Comparison of ENCODE assay signal across 8 cellular contexts in genomic region chr6:150857062-150857905, GRCh38. TPM values are rescaled to one million over a fixed set of nuclear protein-coding genes. Genes with fewer than 3 reads are reported as not detected.
DNase-seq lines count a peak whose midpoint lies in the region; ATAC-seq and TF ChIP-seq lines count a peak whose summit lies in the region.

No MANE protein-coding gene starts in this region.

- H3K27me3 Mint-ChIP-seq in naive thymus-derived CD8-positive, alpha-beta T cell = peaks cover 5 to 18% (median 17%) of the 10 kb centered on the region in 5 donors

- H3K9me3 Mint-ChIP-seq in naive thymus-derived CD8-positive, alpha-beta T cell = no peaks in the 10 kb centered on the region

- H3K4me1 ChIP-seq in heart left ventricle (peaks cover 0 to 18% (median 9%) of the 10 kb centered on the region in 12 donors), vagina (peaks cover 20% of the 10 kb centered on the region)

- 50 to 58% (median 50%) methylated on average over 5 of the region's 5 CpGs for WGBS in heart left ventricle, 4 donors

- H3K9me3 ChIP-seq in heart left ventricle = no peaks in the 10 kb centered on the region
- no peaks in the 10 kb centered on the region for H3K9me3 ChIP-seq in vagina

- H3K4me3 ChIP-seq in heart left ventricle (no peak overlapping the region), astrocyte of the spinal cord (ENCODE audit: low read depth, low read length) (no peak overlapping the region), vagina (no peak overlapping the region)

- DNase-seq in heart left ventricle = no peak
- no peak for DNase-seq in Right ventricle myocardium inferior (ENCODE audit: missing footprints)
- peak; percentile 99 for DNase-seq in astrocyte of the spinal cord (ENCODE audit: low read depth, low spot score)
- DNase-seq in vagina (ENCODE audit: extremely low spot score in 2 of 2) = no peak
- DNase-seq in GM13977 (ENCODE audit: low spot score) = no peak
- DNase-seq in naive thymus-derived CD8-positive, alpha-beta T cell = no peak

- no peak overlapping the region for H3K4me3 Mint-ChIP-seq in naive thymus-derived CD8-positive, alpha-beta T cell

- no peaks in the 10 kb centered on the region for H3K27me3 ChIP-seq in heart left ventricle
- H3K27me3 ChIP-seq in layer of hippocampus (ENCODE audit: control insufficient read depth, insufficient read depth, low read length) = no peaks in the 10 kb centered on the region
- no peaks in the 10 kb centered on the region for H3K27me3 ChIP-seq in vagina

- H3K27ac ChIP-seq in heart left ventricle = peak overlapping the region in 11 of 12 donors; percentile 20 to 74 (median 41)
- peak overlapping the region; percentile 18 for H3K27ac ChIP-seq in layer of hippocampus (ENCODE audit: low read depth, low read length)
- H3K27ac ChIP-seq in vagina = peak overlapping the region; percentile 44

- no peaks in the 10 kb centered on the region for H3K36me3 Mint-ChIP-seq in naive thymus-derived CD8-positive, alpha-beta T cell

- ATAC-seq in heart left ventricle (peak in 2 of 4 donors; percentile 45 to 61), Right ventricle myocardium inferior (no peak), GM18520 (IDR thresholded peaks at IDR 0.05; ENCODE audit: unreplicated experiment) (no peak)
- no peak for ATAC-seq in naive thymus-derived CD8-positive, alpha-beta T cell

- TF ChIP-seq CTCF in heart left ventricle (IDR thresholded peaks at IDR 0.05) = no peak
- TF ChIP-seq CTCF in astrocyte of the spinal cord (IDR thresholded peaks at IDR 0.05; ENCODE audit: low read depth, low read length) = no peak
- no peak for TF ChIP-seq CTCF in vagina (IDR thresholded peaks at IDR 0.05)
- no peak for TF ChIP-seq CTCF in GM13977 (IDR thresholded peaks at IDR 0.05; ENCODE audit: extremely low read depth, insufficient read depth, missing control alignments)

- POLR2A ChIA-PET in naive thymus-derived CD8-positive, alpha-beta T cell (lab: Charles Lee) = no interaction called here

- H3K27ac Mint-ChIP-seq in naive thymus-derived CD8-positive, alpha-beta T cell = no peak overlapping the region

- TF ChIP-seq POLR2A in heart left ventricle (IDR thresholded peaks at IDR 0.05) = no peak
- no peak for TF ChIP-seq POLR2A in vagina (IDR thresholded peaks at IDR 0.05)

- peaks cover 0 to 2% (median 0%) of the 10 kb centered on the region in 4 donors for H3K4me1 Mint-ChIP-seq in naive thymus-derived CD8-positive, alpha-beta T cell

- intact Hi-C loops in heart left ventricle (cut with DNase I) (no loop called here), Right ventricle myocardium inferior (cut with DNase I) (no loop called here), vagina (cut with DNase I) (no loop called here)

- H3K36me3 ChIP-seq in heart left ventricle (no peaks in the 10 kb centered on the region), vagina (no peaks in the 10 kb centered on the region)

- in situ Hi-C loops in astrocyte of the spinal cord (cut with HindIII; ENCODE audit: low sequenced_read_pairs) = no loop called here
- in situ Hi-C loops in GM13977 (cut with MboI; ENCODE audit: low pct_unique_long_range_greater_than_20kb, low sequenced_read_pairs, unreplicated experiment) = no loop called here

RNA-seq across cellular contexts. Expression of gene MTHFD1L, which starts 8.2 kb away (rescaled TPM):
- total RNA-seq in heart left ventricle = 10 to 100 TPM in 1 of 9 donors, 1 to 10 TPM in 8; 1.8 to 13.2 (median 4.2) TPM
- polyA plus RNA-seq in heart left ventricle = 1 to 10 TPM; 1.1 to 9.1 TPM
- total RNA-seq in Right ventricle myocardium inferior = 3.4 TPM
- 2.7 TPM for total RNA-seq in vagina
- 10 to 100 TPM; 18.2 to 20.1 TPM for total RNA-seq in naive thymus-derived CD8-positive, alpha-beta T cell
- polyA plus RNA-seq in naive thymus-derived CD8-positive, alpha-beta T cell = 1 to 10 TPM; 3.8 to 8.3 (median 5.1) TPM
